24 cellular contexts compared by ENCODE assay signal in the genomic region with DNA sequence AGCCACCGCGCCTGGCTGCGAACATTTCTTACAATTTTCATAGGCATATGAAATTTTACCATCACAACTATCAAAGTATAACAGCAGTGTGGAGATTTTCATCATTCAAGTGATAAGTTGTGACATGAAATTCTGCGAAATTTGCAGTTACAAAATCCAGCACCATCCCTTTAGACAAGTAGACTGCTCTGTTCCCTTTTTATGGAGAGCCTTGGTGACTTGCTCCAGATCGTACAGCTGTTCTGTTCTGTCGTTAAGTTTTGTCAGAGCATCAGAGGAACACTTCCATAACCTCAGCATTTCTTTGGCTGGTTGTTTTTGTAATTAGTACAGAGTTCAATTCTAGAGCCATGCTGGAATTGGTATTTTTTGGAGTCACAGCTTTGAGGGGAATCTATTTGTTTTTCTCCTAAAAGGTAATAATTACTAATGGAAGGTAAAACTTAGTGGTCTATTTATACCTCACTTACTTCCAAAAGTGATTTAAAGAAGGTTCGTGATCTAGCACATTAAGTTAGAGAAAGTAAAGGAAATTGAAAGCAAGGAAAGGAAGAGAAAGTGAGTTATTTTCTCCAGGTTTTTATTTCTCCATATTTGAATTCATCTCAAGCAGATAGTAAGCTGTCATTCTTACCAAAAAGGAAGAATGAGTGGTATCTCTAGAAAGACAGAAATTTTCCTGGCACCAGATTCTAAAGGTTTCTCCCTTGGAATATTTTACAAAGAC. TPM values are rescaled to one million over a fixed set of nuclear protein-coding genes. Genes with fewer than 3 reads are reported as not detected.
DNase-seq lines count a peak whose midpoint lies in the region; ATAC-seq and TF ChIP-seq lines count a peak whose summit lies in the region.
"Had no signal": no experiment of that assay in that cellular context is flagged by ENCODE, and none has a peak within 500 bp of the region (broad histone marks: within the 10 kb centered on the region; RNA-seq: fewer than 3 reads in every experiment).

No MANE protein-coding gene starts in this region.

- H3K36me3 Mint-ChIP-seq in natural killer cell treated with Interleukin-12 subunit alpha and Interleukin-12 subunit beta and Interleukin-15 and Interleukin-18, amount 100 ng/mL, for 72 hours, result peaks cover 23% of the 10 kb centered on the region
- peaks cover 21% of the 10 kb centered on the region for H3K36me3 Mint-ChIP-seq in natural killer cell
- peaks cover 39% of the 10 kb centered on the region for H3K36me3 Mint-ChIP-seq in central memory CD8-positive, alpha-beta T cell (ENCODE audit: insufficient read depth)

- H3K27ac Mint-ChIP-seq in natural killer cell treated with Interleukin-12 subunit alpha and Interleukin-12 subunit beta and Interleukin-15 and Interleukin-18, amount 100 ng/mL, for 72 hours, result peak overlapping the region; percentile 58 to 73
- H3K27ac Mint-ChIP-seq in natural killer cell, result peak overlapping the region in 1 of 2 donors; percentile 15
- H3K27ac Mint-ChIP-seq in central memory CD8-positive, alpha-beta T cell (ENCODE audit: low read depth), result peak overlapping the region; percentile 35

- intact Hi-C loops in natural killer cell (cut with micrococcal nuclease), result no loop called here

- H3K4me1 Mint-ChIP-seq in natural killer cell treated with Interleukin-12 subunit alpha and Interleukin-12 subunit beta and Interleukin-15 and Interleukin-18, amount 100 ng/mL, for 72 hours (ENCODE audit: low read depth in 2 of 2), result peaks cover 19 to 31% of the 10 kb centered on the region in 2 donors
- H3K4me1 Mint-ChIP-seq in natural killer cell, result peaks cover 22 to 27% of the 10 kb centered on the region in 2 donors
- peaks cover 23% of the 10 kb centered on the region for H3K4me1 Mint-ChIP-seq in central memory CD8-positive, alpha-beta T cell

- no peak for TF ChIP-seq CTCF in natural killer cell (IDR thresholded peaks at IDR 0.05)

- no peak overlapping the region for H3K4me3 Mint-ChIP-seq in natural killer cell treated with Interleukin-12 subunit alpha and Interleukin-12 subunit beta and Interleukin-15 and Interleukin-18, amount 100 ng/mL, for 72 hours
- H3K4me3 Mint-ChIP-seq in natural killer cell, result no peak overlapping the region
- H3K4me3 Mint-ChIP-seq in central memory CD8-positive, alpha-beta T cell, result no peak overlapping the region
- H3K4me3 Mint-ChIP-seq: CD4-positive, alpha-beta memory T cell had no signal

- no peaks in the 10 kb centered on the region for H3K27me3 Mint-ChIP-seq in natural killer cell treated with Interleukin-12 subunit alpha and Interleukin-12 subunit beta and Interleukin-15 and Interleukin-18, amount 100 ng/mL, for 72 hours
- H3K27me3 Mint-ChIP-seq in natural killer cell (ENCODE audit: low read depth in 2 of 2), result no peaks in the 10 kb centered on the region
- H3K27me3 Mint-ChIP-seq in central memory CD8-positive, alpha-beta T cell, result no peaks in the 10 kb centered on the region
- H3K27me3 Mint-ChIP-seq: CD4-positive, alpha-beta memory T cell had no signal

- ATAC-seq in natural killer cell treated with Interleukin-12 subunit alpha and Interleukin-12 subunit beta and Interleukin-15 and Interleukin-18, amount 100 ng/mL, for 72 hours, result no peak
- ATAC-seq in natural killer cell (no peak), HG03439 (IDR thresholded peaks at IDR 0.05; ENCODE audit: unreplicated experiment) (no peak), HG03460 (IDR thresholded peaks at IDR 0.05; ENCODE audit: unreplicated experiment) (no peak)
- no peak for ATAC-seq in central memory CD8-positive, alpha-beta T cell (replicated peaks; ENCODE audit: extremely low read depth, poor library complexity, severe bottlenecking)
- ATAC-seq: K562, PC-3 had no signal

- no peaks in the 10 kb centered on the region for H3K9me3 Mint-ChIP-seq in natural killer cell treated with Interleukin-12 subunit alpha and Interleukin-12 subunit beta and Interleukin-15 and Interleukin-18, amount 100 ng/mL, for 72 hours
- no peaks in the 10 kb centered on the region for H3K9me3 Mint-ChIP-seq in natural killer cell
- no peaks in the 10 kb centered on the region for H3K9me3 Mint-ChIP-seq in central memory CD8-positive, alpha-beta T cell

- DNase-seq in SIG-M5 treated with dmso at 0.1 percent for 504 hours (lab: John Stamatoyannopoulos, UW; ENCODE audit: unreplicated experiment) (peak; percentile 2), SIG-M5 (lab: John Stamatoyannopoulos, UW) (no peak), natural killer cell (no peak), H4 (ENCODE audit: low spot score) (no peak)
- no peak for DNase-seq in natural killer cell treated with Interleukin-12 subunit alpha and Interleukin-12 subunit beta and Interleukin-15 and Interleukin-18, amount 100 ng/mL, for 72 hours (ENCODE audit: low spot score)
- no peak for DNase-seq in central memory CD8-positive, alpha-beta T cell (ENCODE audit: low spot score in 2 of 2)
- DNase-seq: 8988T; CD4-positive, alpha-beta memory T cell; COR-L47; DMS53; GM23248; NCI-H1048; NCI-H1417; NCI-H1694; NCI-H2029 treated with DMSO at 0.1 percent for 48 hours; NCI-H446 treated with DMSO at 0.1 percent for 48 hours; NCI-H526; NCI-H82; NK-92 treated with Interleukin-12 subunit alpha and Interleukin-12 subunit beta, amount 100 ng/mL, for 24 hours; PC-3 had no signal

RNA-seq across cellular contexts. Expression of a gene that starts 22.1 kb away (rescaled TPM):
- 10 to 100 TPM; 21.4 to 28.6 TPM for total RNA-seq in natural killer cell treated with Interleukin-12 subunit alpha and Interleukin-12 subunit beta and Interleukin-15 and Interleukin-18, amount 100 ng/mL, for 72 hours
- total RNA-seq in natural killer cell, result 10 to 100 TPM; 21.7 to 44.2 (median 28.2) TPM
- total RNA-seq in H4 (2014; rRNA removed; shearing (Covaris generic)), result 4.0 TPM in 1 of 2 replicates, not detected in the other
- total RNA-seq: G401 had no signal

RNA-seq across cellular contexts. Expression of a gene that starts 42.2 kb away (rescaled TPM):
- 10 to 100 TPM; 26.7 to 35.8 TPM for total RNA-seq in natural killer cell treated with Interleukin-12 subunit alpha and Interleukin-12 subunit beta and Interleukin-15 and Interleukin-18, amount 100 ng/mL, for 72 hours
- 10 to 100 TPM; 21.0 to 30.8 (median 25.9) TPM for total RNA-seq in natural killer cell
- 54.5 and 57.4 TPM in 2 replicates for total RNA-seq in H4 (2014; rRNA removed; shearing (Covaris generic))
